8 cellular contexts compared by ENCODE assay signal in genomic region chr1:1399870-1400575, GRCh38. TPM values are rescaled to one million over a fixed set of nuclear protein-coding genes. Genes with fewer than 3 reads are reported as not detected.
DNase-seq lines count a peak whose midpoint lies in the region; ATAC-seq and TF ChIP-seq lines count a peak whose summit lies in the region.

No MANE protein-coding gene starts in this region.

- DNase-seq in NCI-H510A treated with DMSO at 0.1 percent for 48 hours (lab: John Stamatoyannopoulos, UW) (peak; percentile 77), NCI-H510A (lab: John Stamatoyannopoulos, UW) (no peak), brain microvascular endothelial cell (no peak), right lobe of liver (no peak), type B pancreatic cell (ENCODE audit: extremely low spot score, unreplicated experiment) (no peak)

- H3K36me3 ChIP-seq in KOPT-K1 (ENCODE audit: insufficient read depth, low read length), result peaks cover 76% of the 10 kb centered on the region
- peaks cover 39% of the 10 kb centered on the region for H3K36me3 ChIP-seq in brain microvascular endothelial cell (replicated peaks)
- peaks cover 0 to 58% (median 15%) of the 10 kb centered on the region in 4 donors for H3K36me3 ChIP-seq in right lobe of liver

- H3K4me3 ChIP-seq in brain microvascular endothelial cell (ENCODE audit: low read depth, low read length) (peak overlapping the region; percentile 97), right lobe of liver (peak overlapping the region; percentile 99 to 100 (median 100))

- no peaks in the 10 kb centered on the region for H3K27me3 Mint-ChIP-seq in type B pancreatic cell

- H3K27ac ChIP-seq in KOPT-K1 (ENCODE audit: low read depth, low read length, poor library complexity, severe bottlenecking), result peak overlapping the region; percentile 79
- H3K27ac ChIP-seq in brain microvascular endothelial cell, result peak overlapping the region; percentile 64
- H3K27ac ChIP-seq in right lobe of liver, result peak overlapping the region; percentile 58 to 81 (median 76)

- H3K27me3 ChIP-seq in brain microvascular endothelial cell (replicated peaks), result no peaks in the 10 kb centered on the region
- no peaks in the 10 kb centered on the region for H3K27me3 ChIP-seq in right lobe of liver

- ATAC-seq in right lobe of liver (peak in 2 of 4 donors; percentile 1 to 2), HG03045 (IDR thresholded peaks at IDR 0.05; ENCODE audit: unreplicated experiment) (no peak), HG03095 (IDR thresholded peaks at IDR 0.05; ENCODE audit: unreplicated experiment) (no peak)

- WGBS in right lobe of liver (ENCODE audit: insufficient coverage, low coverage, low lambda C conversion rate, missing lambda C conversion rate), result 4% methylated on average over 13 of the region's 34 CpGs

- no peak for TF ChIP-seq CTCF in brain microvascular endothelial cell (IDR thresholded peaks at IDR 0.05; ENCODE audit: low read depth, low read length, missing control alignments)
- no peak for TF ChIP-seq CTCF in right lobe of liver (IDR thresholded peaks at IDR 0.05)
- no peak for TF ChIP-seq CTCF in type B pancreatic cell (conservative IDR thresholded peaks at IDR 0.05)

- H3K4me1 ChIP-seq in right lobe of liver, result peaks cover 0 to 45% (median 10%) of the 10 kb centered on the region in 4 donors

- peaks cover 16% of the 10 kb centered on the region for H3K4me1 Mint-ChIP-seq in type B pancreatic cell (ENCODE audit: unreplicated experiment)

- peak overlapping the region; percentile 72 for H3K27ac Mint-ChIP-seq in type B pancreatic cell

- no peaks in the 10 kb centered on the region for H3K9me3 ChIP-seq in KOPT-K1 (ENCODE audit: insufficient read depth, low read length, poor library complexity, severe bottlenecking)
- H3K9me3 ChIP-seq in right lobe of liver, result no peaks in the 10 kb centered on the region

- peaks cover 23% of the 10 kb centered on the region for H3K36me3 Mint-ChIP-seq in type B pancreatic cell

- no peaks in the 10 kb centered on the region for H3K9me3 Mint-ChIP-seq in type B pancreatic cell

- in situ Hi-C loops in brain microvascular endothelial cell (cut with HindIII; ENCODE audit: low pct_ligation_motif_present, low sequenced_read_pairs), result no loop called here

- intact Hi-C loops in right lobe of liver (cut with DNase I), result no loop called here

- peak overlapping the region; percentile 89 for H3K4me3 Mint-ChIP-seq in type B pancreatic cell

- TF ChIP-seq POLR2A in right lobe of liver (IDR thresholded peaks at IDR 0.05), result no peak

RNA-seq across cellular contexts. Expression of gene CCNL2, which starts 0.9 kb away (rescaled TPM):
- total RNA-seq in right lobe of liver (100 to 1,000 TPM in 4 of 6 experiments, 10 to 100 TPM in 2; 80.8 to 127 (median 101) TPM), type B pancreatic cell (ENCODE audit: low replicate concordance) (194 and 298 TPM in 2 replicates)

RNA-seq across cellular contexts. Expression of gene MRPL20, which starts 7.1 kb away (rescaled TPM):
- total RNA-seq in right lobe of liver (10 to 100 TPM; 44.1 to 91.2 (median 56.5) TPM), type B pancreatic cell (ENCODE audit: low replicate concordance) (98.9 and 108 TPM in 2 replicates)

RNA-seq across cellular contexts. Expression of gene ANKRD65, which starts 21.1 kb away (rescaled TPM):
- total RNA-seq in right lobe of liver, result under 1 TPM; 0.19 to 0.89 (median 0.35) TPM
- total RNA-seq in type B pancreatic cell (ENCODE audit: low replicate concordance), result 7.6 and 11.1 TPM in 2 replicates

RNA-seq across cellular contexts. Expression of gene AURKAIP1, which starts 25.0 kb away (rescaled TPM):
- total RNA-seq in right lobe of liver, result 100 to 1,000 TPM in 3 of 6 experiments, 10 to 100 TPM in 3; 70.0 to 140 (median 104) TPM
- total RNA-seq in type B pancreatic cell (ENCODE audit: low replicate concordance), result 122 and 143 TPM in 2 replicates

RNA-seq across cellular contexts. Expression of gene VWA1, which starts 35.5 kb away (rescaled TPM):
- 100 to 1,000 TPM in 1 of 6 experiments, 10 to 100 TPM in 5; 39.5 to 195 (median 78.7) TPM for total RNA-seq in right lobe of liver
- total RNA-seq in type B pancreatic cell (ENCODE audit: low replicate concordance), result 44.5 and 49.9 TPM in 2 replicates
